Comparison of ENCODE assay signal across 8 cellular contexts in the genomic region with DNA sequence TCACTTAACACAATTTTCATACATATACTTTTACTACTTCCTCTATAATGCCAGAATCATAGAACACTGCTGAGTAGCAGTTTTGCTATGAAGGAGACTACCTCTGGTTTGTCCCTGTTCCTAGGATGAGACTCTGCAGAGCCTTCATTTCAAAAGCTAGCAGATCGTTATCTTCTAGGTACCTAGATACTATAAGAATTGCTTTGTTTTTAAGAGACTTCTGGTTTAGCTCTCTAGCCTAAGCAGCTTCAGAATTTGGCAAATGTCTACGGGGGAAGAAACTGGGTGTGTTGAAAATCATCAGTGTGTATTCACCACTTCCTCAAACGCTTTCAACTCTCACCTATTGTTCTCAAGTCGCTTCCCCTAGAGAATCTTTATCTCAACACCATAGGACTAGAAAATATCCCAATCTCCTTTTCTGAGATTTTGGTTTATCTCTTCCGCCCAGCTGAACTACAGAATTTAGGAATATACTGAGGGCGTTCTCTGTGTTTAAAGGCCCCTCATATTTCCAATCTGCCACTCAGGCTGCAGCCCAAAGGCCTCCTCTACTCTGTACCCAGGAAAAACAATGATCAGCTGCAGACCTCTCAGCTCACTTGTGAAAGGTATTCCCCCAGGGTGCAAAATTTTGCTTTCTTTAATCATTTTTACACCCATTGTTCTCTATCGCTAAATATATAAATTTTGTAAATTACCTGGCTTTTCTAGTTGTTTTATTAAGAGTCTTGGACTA. TPM values are rescaled to one million over a fixed set of nuclear protein-coding genes. Genes with fewer than 3 reads are reported as not detected.
DNase-seq lines count a peak whose midpoint lies in the region; ATAC-seq, FAIRE-seq and TF ChIP-seq lines count a peak whose summit lies in the region.

No MANE protein-coding gene starts in this region.

- peak overlapping the region in 6 of 7 donors; percentile 34 to 63 (median 52) for H3K4me3 Mint-ChIP-seq in CD8-positive, alpha-beta memory T cell

- H3K9me3 Mint-ChIP-seq in CD8-positive, alpha-beta memory T cell: peaks cover 9 to 21% (median 11%) of the 10 kb centered on the region in 5 donors

- BruUV-seq in GM12878 (replicated peaks; lab: Mats Ljungman, UMichigan): no TSS peak

- FAIRE-seq in GM12878 (lab: Jason Lieb, UNC): peak; percentile 92

- H3K27ac ChIP-seq in CD8-positive, alpha-beta memory T cell (ENCODE audit: low read depth, low read length): no peak overlapping the region
- H3K27ac ChIP-seq in GM12878 (ENCODE audit: control insufficient read depth, insufficient read depth): peak overlapping the region; percentile 77

- SMC1A ChIA-PET in GM12878 (lab: Charles Lee; ENCODE audit: uncharacterized antibody, unreplicated experiment): interaction anchor here (0.6 to 2.3 kb wide), 9 partner anchors 9 to 54 kb away, joined by 3 to 18 read pairs (median 4); partner anchors contain the start of gene SMAD2

- H3K4me1 ChIP-seq in CD8-positive, alpha-beta memory T cell (ENCODE audit: insufficient read depth, low read length): peaks cover 45% of the 10 kb centered on the region
- H3K4me1 ChIP-seq in GM12878 (ENCODE audit: control insufficient read depth, insufficient read depth, low read length): peaks cover 14% of the 10 kb centered on the region; the same call in 1 of the 2 replicates

- H3K9ac ChIP-seq in GM12878 (ENCODE audit: control insufficient read depth, insufficient read depth, low read length): peak overlapping the region; percentile 48; the same call in 1 of the 2 replicates

- no peak overlapping the region for H3K4me3 ChIP-seq in CD8-positive, alpha-beta memory T cell (ENCODE audit: low read length)
- H3K4me3 ChIP-seq in GM12878: peak overlapping the region; percentile 36

- ATAC-seq in GM19463 (IDR thresholded peaks at IDR 0.05; ENCODE audit: unreplicated experiment) (peak; percentile 89), HG03460 (IDR thresholded peaks at IDR 0.05; ENCODE audit: unreplicated experiment) (peak; percentile 91), GM12878 (peak; percentile 98)

- TF ChIP-seq EP300 in GM12878 (IDR thresholded peaks at IDR 0.05; ENCODE audit: borderline replicate concordance in 1 of 2, control insufficient read depth in 1 of 2, low read depth in 2 of 2, low read length in 2 of 2): no peak; a peak in 1 of 4 replicates

- peak overlapping the region; percentile 49 to 98 (median 84) for H3K27ac Mint-ChIP-seq in CD8-positive, alpha-beta memory T cell

- RAD21 ChIA-PET in GM12878 (lab: Charles Lee; ENCODE audit: unreplicated experiment): interaction anchor here (1.1 to 1.7 kb wide), 7 partner anchors 12 to 28 kb away, joined by 3 to 7 read pairs (median 5); no protein-coding TSS in a partner anchor

- H3K4me2 ChIP-seq in GM12878 (ENCODE audit: control insufficient read depth, insufficient read depth): peak overlapping the region; percentile 86

- H3K79me2 ChIP-seq in GM12878 (ENCODE audit: control insufficient read depth, insufficient read depth, low read length): peaks cover 86% of the 10 kb centered on the region

- H3K36me3 ChIP-seq in CD8-positive, alpha-beta memory T cell (ENCODE audit: insufficient read depth, low read length): no peaks in the 10 kb centered on the region
- H3K36me3 ChIP-seq in GM12878 (ENCODE audit: control insufficient read depth in 2 of 2, insufficient read depth in 2 of 2, low read length in 1 of 2): no peaks in the 10 kb centered on the region; a peak in 1 of 4 replicates

- H3K27me3 ChIP-seq in CD8-positive, alpha-beta memory T cell (ENCODE audit: insufficient read depth, low read length, poor library complexity, severe bottlenecking): no peaks in the 10 kb centered on the region
- no peaks in the 10 kb centered on the region; a peak in 1 of 4 replicates for H3K27me3 ChIP-seq in GM12878 (replicated peaks in 1 of 2; ENCODE audit: control insufficient read depth in 2 of 2, insufficient read depth in 2 of 2, low read length in 1 of 2)

- TF ChIP-seq POLR2A in GM12878 (IDR thresholded peaks at IDR 0.05; ENCODE audit: low read depth, low read length): no peak

- 4% methylated on average over 7 of the region's 7 CpGs for WGBS in GM12878 (ENCODE audit: insufficient coverage, insufficient replicate concordance, low lambda C conversion rate, missing lambda C conversion rate)

- TF ChIP-seq RAD21 in GM12878 (IDR thresholded peaks at IDR 0.05; ENCODE audit: insufficient read depth, low read depth, low read length): no peak

- peaks cover 6% of the 10 kb centered on the region for H3K9me3 ChIP-seq in CD8-positive, alpha-beta memory T cell (ENCODE audit: low read length)
- peaks cover 11% of the 10 kb centered on the region for H3K9me3 ChIP-seq in GM12878 (replicated peaks; ENCODE audit: control insufficient read depth, insufficient read depth, low read length)

- H2AFZ ChIP-seq in GM12878 (ENCODE audit: control insufficient read depth, low read depth, low read length): peak overlapping the region; percentile 48; the same call in 1 of the 2 replicates

- H4K20me1 ChIP-seq in GM12878 (ENCODE audit: control insufficient read depth, insufficient read depth): no peaks in the 10 kb centered on the region

- H3K4me1 Mint-ChIP-seq in CD8-positive, alpha-beta memory T cell: peaks cover 73 to 88% (median 83%) of the 10 kb centered on the region in 3 donors

- peak in 2 of 5 donors; percentile 19 to 58 for DNase-seq in CD8-positive, alpha-beta memory T cell
- DNase-seq in GM12878 (ENCODE audit: low read depth, low spot score): peak; percentile 61
- DNase-seq in mucosa of gallbladder (ENCODE audit: low spot score): no peak
- no peak for DNase-seq in NCI-H82 treated with DMSO at 0.1 percent for 48 hours (lab: John Stamatoyannopoulos, UW; ENCODE audit: unreplicated experiment)
- no peak for DNase-seq in NCI-H1048 (lab: John Stamatoyannopoulos, UW)
- no peak for DNase-seq in NCI-H2029 (lab: John Stamatoyannopoulos, UW)

- intact Hi-C loops in GM12878 (cut with micrococcal nuclease; ENCODE audit: unreplicated experiment): loop anchor here (2.0 kb wide), 1 partner anchor 25 kb away; no protein-coding TSS in a partner anchor

- no peak for TF ChIP-seq CTCF in GM12878 (IDR thresholded peaks at IDR 0.05 in 2 of 3, conservative IDR thresholded peaks at IDR 0.05 in 1 of 3; ENCODE audit: control insufficient read depth in 2 of 3, extremely low read depth in 1 of 3, insufficient read depth in 1 of 3, low read depth in 3 of 3, low read length in 3 of 3)

- POLR2A ChIA-PET in CD8-positive, alpha-beta memory T cell (lab: Charles Lee): interaction anchor here (0.6 to 1.4 kb wide), 2 partner anchors 29 to 45 kb away, joined by 7 to 8 read pairs; partner anchors contain the start of gene SMAD2
- POLR2A ChIA-PET in GM12878 (lab: Charles Lee): interaction anchor here (0.8 to 1.9 kb wide), 5 partner anchors 9 to 29 kb away, joined by 3 to 11 read pairs (median 4); no protein-coding TSS in a partner anchor

- H3K27me3 Mint-ChIP-seq in CD8-positive, alpha-beta memory T cell: no peaks in the 10 kb centered on the region

- peaks cover 14 to 40% (median 15%) of the 10 kb centered on the region in 3 donors for H3K36me3 Mint-ChIP-seq in CD8-positive, alpha-beta memory T cell

- CTCF ChIA-PET in CD8-positive, alpha-beta memory T cell (lab: Charles Lee): interaction anchor here (1.7 kb wide), 1 partner anchor 14 kb away, joined by 4 read pairs; no protein-coding TSS in a partner anchor
- CTCF ChIA-PET in GM12878 (lab: Yijun Ruan, JAX): interaction anchor here (0.8 to 1.4 kb wide), 3 partner anchors 8 to 13 kb away, joined by 5 to 6 read pairs (median 5); no protein-coding TSS in a partner anchor

- in situ Hi-C loops in GM12878 (cut with MboI): no loop called here

TF ChIP-seq in GM12878, 131 proteins besides CTCF, POLR2A, EP300 and RAD21 (continues in another document):
- TF ChIP-seq BMI1 (IDR thresholded peaks at IDR 0.05; ENCODE audit: borderline replicate concordance) (no peak), E4F1 (IDR thresholded peaks at IDR 0.05; ENCODE audit: borderline replicate concordance, partially characterized antibody) (no peak), IKZF2 (IDR thresholded peaks at IDR 0.05) (peak in 1 of 2 experiments; percentile 20; a peak in 2 of 4 replicates), NRF1 (conservative IDR thresholded peaks at IDR 0.05; ENCODE audit: low read depth, low read length) (no peak)

RNA-seq across cellular contexts. Expression of gene SMAD2, which starts 28.7 kb away (rescaled TPM):
- 100 to 1,000 TPM; 337 to 343 TPM for total RNA-seq in CD8-positive, alpha-beta memory T cell
- 97.8 TPM for polyA plus RNA-seq in CD8-positive, alpha-beta memory T cell
- 145 and 153 TPM in 2 replicates for total RNA-seq in GM12878 (2013; cell fraction: nucleolus; rRNA removed)
- total RNA-seq in GM12878 (2014; rRNA removed) (46.4 and 60.1 TPM in 2 replicates), GM12878 (2014; rRNA removed; fragmentation: Illumina TruSeq; extraction: Trizol) (85.8 and 92.3 TPM in 2 replicates), GM12878 (2021) (99.2 and 103 TPM in 2 replicates), mucosa of gallbladder (111 TPM)
- 59.8 TPM for polyA plus RNA-seq in GM12878 (2011; ENCODE audit: low read depth)
- polyA plus RNA-seq in GM12878 (2011; rRNA removed) (111 and 133 TPM in 2 replicates), GM12878 (2014; fragmentation: Illumina TruSeq; extraction: Trizol) (93.1 and 106 TPM in 2 replicates), GM12878 (2014; fragmentation: Nextera tagmentation; extraction: Ambion mirVana) (10 to 100 TPM; 28.8 to 29.5 TPM), GM12878 (2014; rRNA removed) (42.8 and 51.2 TPM in 2 replicates), GM12878 (2016; fragmentation: Nextera tagmentation; extraction: Ambion mirVana) (10 to 100 TPM; 63.1 to 68.4 TPM)
- 61.8 and 102 TPM in 2 replicates for polyA plus RNA-seq in GM12878 (2011; cell fraction: cytosol; rRNA removed)
- 44.1 and 47.5 TPM in 2 replicates for polyA plus RNA-seq in GM12878 (2011; cell fraction: nucleus; rRNA removed)
- polyA plus RNA-seq in GM12878 (2012): 69.3 and 85.8 TPM in 2 replicates
- 108 and 197 TPM in 2 replicates for polyA minus RNA-seq in GM12878 (2011; rRNA and poly(A)+ RNA removed)
- 49.2 and 60.1 TPM in 2 replicates for polyA minus RNA-seq in GM12878 (2011; cell fraction: cytosol; rRNA and poly(A)+ RNA removed)
- polyA minus RNA-seq in GM12878 (2011; cell fraction: nucleus; rRNA and poly(A)+ RNA removed): 28.9 and 48.3 TPM in 2 replicates
